In genomic region chr2:73981081-73981968, GRCh38 we compare ENCODE assay signal across 1 cellular context.
TF ChIP-seq lines count a peak whose summit lies in the region.

No MANE protein-coding gene starts in this region.

TF ChIP-seq in K562, 482 proteins besides CTCF, POLR2A, EP300 and RAD21 (continued from another document and continues in another):
- TF ChIP-seq JUND (IDR thresholded peaks at IDR 0.05; ENCODE audit: borderline replicate concordance, low read depth, low read length) (no peak; the same call in 1 of the 2 replicates), JUND (tag; IDR thresholded peaks at IDR 0.05; ENCODE audit: borderline replicate concordance, low read depth, low read length) (0 out of 3 replicates have a peak, but pooled peaks have one; percentile 31), ZNF766 (CRISPR knock-in tag; conservative IDR thresholded peaks at IDR 0.05) (no peak), ZSCAN29 (IDR thresholded peaks at IDR 0.05) (no peak), ARHGAP35 (IDR thresholded peaks at IDR 0.05; ENCODE audit: partially characterized antibody) (no peak), KLF13 (tag; IDR thresholded peaks at IDR 0.05; ENCODE audit: borderline replicate concordance, low read depth) (no peak), ZNF146 (CRISPR knock-in tag; IDR thresholded peaks at IDR 0.05; ENCODE audit: unreplicated experiment) (no peak), SRSF7 (optimal IDR thresholded peaks at IDR 0.05; ENCODE audit: low read depth, low read length) (no peak), ZBTB26 (CRISPR knock-in tag; IDR thresholded peaks at IDR 0.05) (no peak), EGR1 (conservative IDR thresholded peaks at IDR 0.05) (peak; percentile 72), ARNT (IDR thresholded peaks at IDR 0.05) (no peak), EHMT2 (IDR thresholded peaks at IDR 0.05) (no peak), BRF1 (IDR thresholded peaks at IDR 0.05; ENCODE audit: borderline replicate concordance, extremely low read depth, insufficient read length) (no peak), MTA2 (IDR thresholded peaks at IDR 0.05; ENCODE audit: low read depth) (no peak), FOXJ2 (tag; IDR thresholded peaks at IDR 0.05) (no peak), ZNF436 (CRISPR knock-in tag; IDR thresholded peaks at IDR 0.05) (no peak), HDAC3 (IDR thresholded peaks at IDR 0.05; ENCODE audit: borderline replicate concordance, partially characterized antibody) (peak; percentile 70), MEF2A (IDR thresholded peaks at IDR 0.05; ENCODE audit: control insufficient read depth, low read depth, low read length) (no peak), ZNF23 (CRISPR knock-in tag; IDR thresholded peaks at IDR 0.05) (no peak), RFX1 (IDR thresholded peaks at IDR 0.05) (no peak), DMBX1 (CRISPR knock-in tag; IDR thresholded peaks at IDR 0.05; ENCODE audit: borderline replicate concordance) (no peak), FOXK2 (conservative IDR thresholded peaks at IDR 0.05 in 1 of 2, IDR thresholded peaks at IDR 0.05 in 1 of 2; ENCODE audit: low read depth in 2 of 2) (no peak), E2F3 (CRISPR knock-in tag; IDR thresholded peaks at IDR 0.05) (no peak), SETDB1 (IDR thresholded peaks at IDR 0.05; ENCODE audit: low read length) (no peak), ZNF589 (CRISPR knock-in tag; IDR thresholded peaks at IDR 0.05; ENCODE audit: low read depth) (no peak), ZNF24 (IDR thresholded peaks at IDR 0.05) (no peak), CCAR2 (IDR thresholded peaks at IDR 0.05; ENCODE audit: low read depth, low read length) (no peak), KHSRP (IDR thresholded peaks at IDR 0.05) (no peak), PTBP1 (IDR thresholded peaks at IDR 0.05; ENCODE audit: low read depth, low read length) (no peak), CC2D1A (IDR thresholded peaks at IDR 0.05) (no peak), ILK (tag; IDR thresholded peaks at IDR 0.05; ENCODE audit: borderline replicate concordance, low read depth) (no peak), KAT8 (IDR thresholded peaks at IDR 0.05; ENCODE audit: low read depth) (no peak), ELK3 (CRISPR knock-in tag; IDR thresholded peaks at IDR 0.05) (no peak), HSF4 (CRISPR knock-in tag; IDR thresholded peaks at IDR 0.05; ENCODE audit: borderline replicate concordance) (no peak), MAZ (CRISPR knock-in tag; conservative IDR thresholded peaks at IDR 0.05 in 1 of 2, IDR thresholded peaks at IDR 0.05 in 1 of 2) (peak in 1 of 2 experiments; percentile 50; a peak in 1 of 4 replicates), CAMTA2 (CRISPR knock-in tag; conservative IDR thresholded peaks at IDR 0.05) (no peak), ZFPM2 (CRISPR knock-in tag; IDR thresholded peaks at IDR 0.05) (no peak), POLR3A (IDR thresholded peaks at IDR 0.05; ENCODE audit: borderline replicate concordance, extremely low read depth, insufficient read depth, insufficient read length) (no peak), RBBP5 (IDR thresholded peaks at IDR 0.05; ENCODE audit: borderline replicate concordance, insufficient read depth, low read length, poor library complexity, severe bottlenecking) (peak; percentile 22), SRF (CRISPR knock-in tag; IDR thresholded peaks at IDR 0.05) (no peak), ELF2 (CRISPR knock-in tag; IDR thresholded peaks at IDR 0.05) (no peak), ZNF778 (CRISPR knock-in tag; IDR thresholded peaks at IDR 0.05) (no peak), POLR2AphosphoS5 (IDR thresholded peaks at IDR 0.05; ENCODE audit: control insufficient read depth, insufficient read depth, low read depth, low read length) (peak; percentile 73), ZNF274 (IDR thresholded peaks at IDR 0.05; ENCODE audit: borderline replicate concordance, low read depth, low read length) (no peak), THRA (IDR thresholded peaks at IDR 0.05) (no peak)
- TF ChIP-seq, protein P1, sequence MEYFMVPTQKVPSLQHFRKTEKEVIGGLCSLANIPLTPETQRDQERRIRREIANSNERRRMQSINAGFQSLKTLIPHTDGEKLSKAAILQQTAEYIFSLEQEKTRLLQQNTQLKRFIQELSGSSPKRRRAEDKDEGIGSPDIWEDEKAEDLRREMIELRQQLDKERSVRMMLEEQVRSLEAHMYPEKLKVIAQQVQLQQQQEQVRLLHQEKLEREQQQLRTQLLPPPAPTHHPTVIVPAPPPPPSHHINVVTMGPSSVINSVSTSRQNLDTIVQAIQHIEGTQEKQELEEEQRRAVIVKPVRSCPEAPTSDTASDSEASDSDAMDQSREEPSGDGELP (CRISPR knock-in tag; IDR thresholded peaks at IDR 0.05; ENCODE audit: borderline replicate concordance) = peak; percentile 60; the same call in 1 of the 2 replicates
- TF ChIP-seq, protein P2, sequence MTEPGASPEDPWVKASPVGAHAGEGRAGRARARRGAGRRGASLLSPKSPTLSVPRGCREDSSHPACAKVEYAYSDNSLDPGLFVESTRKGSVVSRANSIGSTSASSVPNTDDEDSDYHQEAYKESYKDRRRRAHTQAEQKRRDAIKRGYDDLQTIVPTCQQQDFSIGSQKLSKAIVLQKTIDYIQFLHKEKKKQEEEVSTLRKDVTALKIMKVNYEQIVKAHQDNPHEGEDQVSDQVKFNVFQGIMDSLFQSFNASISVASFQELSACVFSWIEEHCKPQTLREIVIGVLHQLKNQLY (CRISPR knock-in tag; conservative IDR thresholded peaks at IDR 0.05) = no peak
- TF ChIP-seq, protein P3, sequence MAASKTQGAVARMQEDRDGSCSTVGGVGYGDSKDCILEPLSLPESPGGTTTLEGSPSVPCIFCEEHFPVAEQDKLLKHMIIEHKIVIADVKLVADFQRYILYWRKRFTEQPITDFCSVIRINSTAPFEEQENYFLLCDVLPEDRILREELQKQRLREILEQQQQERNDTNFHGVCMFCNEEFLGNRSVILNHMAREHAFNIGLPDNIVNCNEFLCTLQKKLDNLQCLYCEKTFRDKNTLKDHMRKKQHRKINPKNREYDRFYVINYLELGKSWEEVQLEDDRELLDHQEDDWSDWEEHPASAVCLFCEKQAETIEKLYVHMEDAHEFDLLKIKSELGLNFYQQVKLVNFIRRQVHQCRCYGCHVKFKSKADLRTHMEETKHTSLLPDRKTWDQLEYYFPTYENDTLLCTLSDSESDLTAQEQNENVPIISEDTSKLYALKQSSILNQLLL (CRISPR knock-in tag; IDR thresholded peaks at IDR 0.05; ENCODE audit: borderline replicate concordance) = no peak
- TF ChIP-seq, protein P4, sequence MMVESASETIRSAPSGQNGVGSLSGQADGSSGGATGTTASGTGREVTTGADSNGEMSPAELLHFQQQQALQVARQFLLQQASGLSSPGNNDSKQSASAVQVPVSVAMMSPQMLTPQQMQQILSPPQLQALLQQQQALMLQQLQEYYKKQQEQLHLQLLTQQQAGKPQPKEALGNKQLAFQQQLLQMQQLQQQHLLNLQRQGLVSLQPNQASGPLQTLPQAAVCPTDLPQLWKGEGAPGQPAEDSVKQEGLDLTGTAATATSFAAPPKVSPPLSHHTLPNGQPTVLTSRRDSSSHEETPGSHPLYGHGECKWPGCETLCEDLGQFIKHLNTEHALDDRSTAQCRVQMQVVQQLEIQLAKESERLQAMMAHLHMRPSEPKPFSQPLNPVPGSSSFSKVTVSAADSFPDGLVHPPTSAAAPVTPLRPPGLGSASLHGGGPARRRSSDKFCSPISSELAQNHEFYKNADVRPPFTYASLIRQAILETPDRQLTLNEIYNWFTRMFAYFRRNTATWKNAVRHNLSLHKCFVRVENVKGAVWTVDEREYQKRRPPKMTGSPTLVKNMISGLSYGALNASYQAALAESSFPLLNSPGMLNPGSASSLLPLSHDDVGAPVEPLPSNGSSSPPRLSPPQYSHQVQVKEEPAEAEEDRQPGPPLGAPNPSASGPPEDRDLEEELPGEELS (CRISPR knock-in tag; IDR thresholded peaks at IDR 0.05; ENCODE audit: borderline replicate concordance) = no peak
- TF ChIP-seq, protein P5, sequence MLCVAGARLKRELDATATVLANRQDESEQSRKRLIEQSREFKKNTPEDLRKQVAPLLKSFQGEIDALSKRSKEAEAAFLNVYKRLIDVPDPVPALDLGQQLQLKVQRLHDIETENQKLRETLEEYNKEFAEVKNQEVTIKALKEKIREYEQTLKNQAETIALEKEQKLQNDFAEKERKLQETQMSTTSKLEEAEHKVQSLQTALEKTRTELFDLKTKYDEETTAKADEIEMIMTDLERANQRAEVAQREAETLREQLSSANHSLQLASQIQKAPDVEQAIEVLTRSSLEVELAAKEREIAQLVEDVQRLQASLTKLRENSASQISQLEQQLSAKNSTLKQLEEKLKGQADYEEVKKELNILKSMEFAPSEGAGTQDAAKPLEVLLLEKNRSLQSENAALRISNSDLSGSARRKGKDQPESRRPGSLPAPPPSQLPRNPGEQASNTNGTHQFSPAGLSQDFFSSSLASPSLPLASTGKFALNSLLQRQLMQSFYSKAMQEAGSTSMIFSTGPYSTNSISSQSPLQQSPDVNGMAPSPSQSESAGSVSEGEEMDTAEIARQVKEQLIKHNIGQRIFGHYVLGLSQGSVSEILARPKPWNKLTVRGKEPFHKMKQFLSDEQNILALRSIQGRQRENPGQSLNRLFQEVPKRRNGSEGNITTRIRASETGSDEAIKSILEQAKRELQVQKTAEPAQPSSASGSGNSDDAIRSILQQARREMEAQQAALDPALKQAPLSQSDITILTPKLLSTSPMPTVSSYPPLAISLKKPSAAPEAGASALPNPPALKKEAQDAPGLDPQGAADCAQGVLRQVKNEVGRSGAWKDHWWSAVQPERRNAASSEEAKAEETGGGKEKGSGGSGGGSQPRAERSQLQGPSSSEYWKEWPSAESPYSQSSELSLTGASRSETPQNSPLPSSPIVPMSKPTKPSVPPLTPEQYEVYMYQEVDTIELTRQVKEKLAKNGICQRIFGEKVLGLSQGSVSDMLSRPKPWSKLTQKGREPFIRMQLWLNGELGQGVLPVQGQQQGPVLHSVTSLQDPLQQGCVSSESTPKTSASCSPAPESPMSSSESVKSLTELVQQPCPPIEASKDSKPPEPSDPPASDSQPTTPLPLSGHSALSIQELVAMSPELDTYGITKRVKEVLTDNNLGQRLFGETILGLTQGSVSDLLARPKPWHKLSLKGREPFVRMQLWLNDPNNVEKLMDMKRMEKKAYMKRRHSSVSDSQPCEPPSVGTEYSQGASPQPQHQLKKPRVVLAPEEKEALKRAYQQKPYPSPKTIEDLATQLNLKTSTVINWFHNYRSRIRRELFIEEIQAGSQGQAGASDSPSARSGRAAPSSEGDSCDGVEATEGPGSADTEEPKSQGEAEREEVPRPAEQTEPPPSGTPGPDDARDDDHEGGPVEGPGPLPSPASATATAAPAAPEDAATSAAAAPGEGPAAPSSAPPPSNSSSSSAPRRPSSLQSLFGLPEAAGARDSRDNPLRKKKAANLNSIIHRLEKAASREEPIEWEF (CRISPR knock-in tag; IDR thresholded peaks at IDR 0.05) = no peak
- TF ChIP-seq, protein P6, sequence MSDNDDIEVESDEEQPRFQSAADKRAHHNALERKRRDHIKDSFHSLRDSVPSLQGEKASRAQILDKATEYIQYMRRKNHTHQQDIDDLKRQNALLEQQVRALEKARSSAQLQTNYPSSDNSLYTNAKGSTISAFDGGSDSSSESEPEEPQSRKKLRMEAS (CRISPR knock-in tag; IDR thresholded peaks at IDR 0.05) = peak; percentile 35; the same call in 1 of the 2 replicates
